In genomic region chr7:65846008-65846570, GRCh38 we compare ENCODE assay signal across 22 cellular contexts.
"Had no signal": no experiment of that assay in that cellular context is flagged by ENCODE, and none has a peak within 500 bp of the region (broad histone marks: within the 10 kb centered on the region; RNA-seq: fewer than 3 reads in every experiment).

No MANE protein-coding gene starts in this region.

- H3K36me3 ChIP-seq: brain microvascular endothelial cell, cardiac muscle cell had no signal

- H3K27me3 ChIP-seq: brain microvascular endothelial cell, cardiac muscle cell had no signal

- H3K27ac ChIP-seq: brain microvascular endothelial cell, cardiac muscle cell, PC-9 had no signal

- DNase-seq: activated B cell treated with CpG ODN at 0.5 μM for 24 hours; activated CD4-positive, alpha-beta memory T cell treated with anti-CD3 and anti-CD28 coated beads for 36 hours; activated CD4-positive, alpha-beta T cell treated with anti-CD3 and anti-CD28 coated beads, Interleukin-2, amount 10 ng/mL, durations not matched to agents 7 days and 5 days; activated CD8-positive, alpha-beta memory T cell treated with anti-CD3 and anti-CD28 coated beads for 24 hours; activated effector memory CD4-positive, alpha-beta T cell treated with anti-CD3 and anti-CD28 coated beads, Interleukin-2, amount 50 U/mL, for 16 hours; activated naive CD4-positive, alpha-beta T cell treated with anti-CD3 and anti-CD28 coated beads for 36 hours; activated T-cell treated with anti-CD3 and anti-CD28 coated beads, Interleukin-2, amount 50 U/mL, for 4 hours; amygdala; brain microvascular endothelial cell; KG1; NCI-H1092 treated with DMSO at 0.1 percent for 48 hours; NCI-H1417 treated with DMSO at 0.1 percent for 48 hours; NCI-H1694; NCI-H2029; NCI-H2107; NCI-H510A treated with DMSO at 0.1 percent for 48 hours; NCI-H69; PC-9; SIG-M5; T-helper 17 cell; T-helper 9 cell had no signal

- ATAC-seq: activated T-cell treated with anti-CD3 and anti-CD28 coated beads, Interleukin-2, amount 50 U/mL, for 4 hours; T-helper 17 cell had no signal

- H3K4me3 ChIP-seq: cardiac muscle cell, PC-9 had no signal
